21 cellular contexts compared by ENCODE assay signal in the genomic region with DNA sequence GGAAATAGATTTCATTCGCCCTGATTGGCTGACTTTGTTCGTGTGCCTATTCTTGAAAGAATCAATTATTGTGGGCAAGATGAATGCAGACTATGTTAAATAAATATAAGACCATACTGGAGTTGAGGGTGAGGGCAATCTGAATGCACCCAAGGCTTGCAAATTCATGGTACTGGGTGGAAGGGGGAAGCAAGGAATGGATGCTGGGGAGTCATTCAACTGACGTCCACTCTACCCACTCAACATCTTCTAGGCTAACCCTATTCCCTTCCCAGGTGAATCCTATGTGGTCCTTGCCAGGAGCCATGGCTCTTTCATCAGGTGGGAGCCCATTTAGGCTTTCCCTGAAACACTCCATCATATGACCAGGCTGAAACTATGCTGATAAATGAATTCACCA. TPM values are rescaled to one million over a fixed set of nuclear protein-coding genes. Genes with fewer than 3 reads are reported as not detected.
A peak's percentile ranks its signal among the peaks of the same experiment; 100 is the strongest.
DNase-seq lines count a peak whose midpoint lies in the region; ATAC-seq and TF ChIP-seq lines count a peak whose summit lies in the region.
"Had no signal": no experiment of that assay in that cellular context is flagged by ENCODE, and none has a peak within 500 bp of the region (broad histone marks: within the 10 kb centered on the region; RNA-seq: fewer than 3 reads in every experiment).

No MANE protein-coding gene starts in this region.

- no peaks in the 10 kb centered on the region for H3K9me3 ChIP-seq in esophagus muscularis mucosa
- H3K9me3 ChIP-seq in vagina: no peaks in the 10 kb centered on the region
- H3K9me3 ChIP-seq in transverse colon: no peaks in the 10 kb centered on the region
- H3K9me3 ChIP-seq: BLaER1, Caco-2 had no signal

- WGBS in esophagus muscularis mucosa: 76% methylated on average over 3 of the region's 3 CpGs
- WGBS in transverse colon (ENCODE audit: low coverage in 1 of 2), 2 donors: 81 to 82% methylated on average over 2 to 3 of the region's 3 CpGs

- H3K27me3 ChIP-seq in esophagus muscularis mucosa (no peaks in the 10 kb centered on the region), vagina (no peaks in the 10 kb centered on the region), transverse colon (no peaks in the 10 kb centered on the region)
- H3K27me3 ChIP-seq: BLaER1 had no signal

- no peak overlapping the region for H3K27ac ChIP-seq in esophagus muscularis mucosa (replicated peaks in 1 of 4)
- no peak overlapping the region for H3K27ac ChIP-seq in vagina
- H3K27ac ChIP-seq in transverse colon: no peak overlapping the region
- H3K27ac ChIP-seq: 22Rv1, BLaER1, C4-2B had no signal

- no peak for TF ChIP-seq EP300 in esophagus muscularis mucosa (IDR thresholded peaks at IDR 0.05)
- TF ChIP-seq EP300 in transverse colon (IDR thresholded peaks at IDR 0.05; ENCODE audit: low read depth): no peak

- H3K4me3 ChIP-seq in esophagus muscularis mucosa: no peak overlapping the region
- H3K4me3 ChIP-seq in vagina: no peak overlapping the region
- H3K4me3 ChIP-seq in transverse colon: no peak overlapping the region
- H3K4me3 ChIP-seq: BLaER1 had no signal

- TF ChIP-seq CTCF in esophagus muscularis mucosa (IDR thresholded peaks at IDR 0.05) (no peak), vagina (IDR thresholded peaks at IDR 0.05) (no peak), transverse colon (IDR thresholded peaks at IDR 0.05) (no peak)

- intact Hi-C loops in esophagus muscularis mucosa (cut with DNase I) (no loop called here), vagina (cut with DNase I) (no loop called here), transverse colon (cut with DNase I; ENCODE audit: low total_unique reads) (no loop called here)

- DNase-seq in D341Med (ENCODE audit: low spot score) (peak; percentile 1), H4 (ENCODE audit: low spot score) (peak; percentile 1), esophagus muscularis mucosa (ENCODE audit: extremely low spot score) (peak; percentile 80), vagina (ENCODE audit: extremely low spot score in 2 of 2) (peak; percentile 16 to 44), transverse colon (no peak)
- DNase-seq in activated naive CD4-positive, alpha-beta T cell (lab: John Stamatoyannopoulos, UW): no peak
- DNase-seq: Caco-2; CD4-positive, CD25-positive, alpha-beta regulatory T cell; CD8-positive, alpha-beta T cell; DMS 273 treated with DMSO at 0.1 percent for 48 hours; DMS79; EL; GDM1; GOT3; H7; HCEC 1CT had no signal

- no peak for ATAC-seq in HG03139 (IDR thresholded peaks at IDR 0.05; ENCODE audit: unreplicated experiment)
- ATAC-seq: CD8-positive, alpha-beta T cell had no signal

- in situ Hi-C loops in transverse colon (cut with MboI; ENCODE audit: low pct_ligation_motif_present in 1 of 4, low pct_unique_long_range_greater_than_20kb in 1 of 4, low sequenced_read_pairs in 3 of 4): no loop called here

- H3K36me3 ChIP-seq in esophagus muscularis mucosa (no peaks in the 10 kb centered on the region), vagina (no peaks in the 10 kb centered on the region), transverse colon (no peaks in the 10 kb centered on the region)
- H3K36me3 ChIP-seq: BLaER1 had no signal

- TF ChIP-seq POLR2A in esophagus muscularis mucosa (IDR thresholded peaks at IDR 0.05; ENCODE audit: low read depth): no peak
- TF ChIP-seq POLR2A in vagina (IDR thresholded peaks at IDR 0.05): no peak
- TF ChIP-seq POLR2A in transverse colon (IDR thresholded peaks at IDR 0.05): no peak

- H3K4me1 ChIP-seq in esophagus muscularis mucosa: peaks cover 0 to 1% (median 0%) of the 10 kb centered on the region in 4 donors
- H3K4me1 ChIP-seq in vagina: no peaks in the 10 kb centered on the region
- no peaks in the 10 kb centered on the region for H3K4me1 ChIP-seq in transverse colon
- H3K4me1 ChIP-seq: BLaER1 had no signal

RNA-seq across cellular contexts. Expression of gene CYP4B1, which starts 5.7 kb away (rescaled TPM):
- total RNA-seq in H4 (2014; rRNA removed; shearing (Covaris generic)): not detected in 2 replicates
- total RNA-seq in esophagus muscularis mucosa (100 to 1,000 TPM in 2 of 4 donors, 10 to 100 TPM in 2; 41.1 to 150 (median 113) TPM), vagina (74.4 TPM), transverse colon (10 to 100 TPM in 3 of 4 donors, 1 to 10 TPM in 1; 2.4 to 77.8 (median 25.2) TPM)
- total RNA-seq: B cell; Caco-2; CD4-positive, CD25-positive, alpha-beta regulatory T cell; CD8-positive, alpha-beta T cell; H7 had no signal

Comparison
In these comparisons a context has a peak if more than half of its experiments do, and no peak if none do; other contexts are left out.
1. DNase-seq: peak in D341Med (single experiment), H4 (single experiment), esophagus muscularis mucosa (single experiment) and vagina (2 of 2); none in activated naive CD4-positive, alpha-beta T cell (0 of 4) and transverse colon (single experiment).